ENCODE assay signal across 12 cellular contexts in genomic region chr10:49223205-49223604, GRCh38. TPM values are rescaled to one million over a fixed set of nuclear protein-coding genes. Genes with fewer than 3 reads are reported as not detected.
"Had no signal": no experiment of that assay in that cellular context is flagged by ENCODE, and none has a peak within 500 bp of the region (broad histone marks: within the 10 kb centered on the region; RNA-seq: fewer than 3 reads in every experiment).

No MANE protein-coding gene starts in this region.

- H3K4me2 ChIP-seq: GM23338, KMS-11 had no signal

- ATAC-seq: GM23338, HepG2 had no signal

- H3K9ac ChIP-seq: KMS-11 had no signal

- H2AFZ ChIP-seq: GM23338 had no signal

- H3K27ac ChIP-seq: HL-60, KMS-11 had no signal

- FAIRE-seq: H1, H54, HepG2 had no signal

- DNase-seq: H9, HCEC 1CT, HFFc6, Karpas-422, KBM-7 had no signal

- H3K4me3 ChIP-seq: GM23338 had no signal

RNA-seq across cellular contexts. Expression of gene TMEM273, which starts 35.0 kb away (rescaled TPM):
- total RNA-seq: GM23338, H1, H9, HepG2, HFFc6, HT1080 had no signal
- polyA plus RNA-seq: GM23338, H1, HepG2 had no signal
